ENCODE assay signal across 29 cellular contexts in genomic region chr5:174245506-174245905, GRCh38.
DNase-seq lines count a peak whose midpoint lies in the region; ATAC-seq, FAIRE-seq and TF ChIP-seq lines count a peak whose summit lies in the region.
"Had no signal": no experiment of that assay in that cellular context is flagged by ENCODE, and none has a peak within 500 bp of the region (broad histone marks: within the 10 kb centered on the region; RNA-seq: fewer than 3 reads in every experiment).

No MANE protein-coding gene starts in this region.

- H3K27ac Mint-ChIP-seq in GM23338 (no peak overlapping the region), astrocyte (ENCODE audit: unreplicated experiment) (no peak overlapping the region)
- no peak overlapping the region for H3K27ac Mint-ChIP-seq in activated T-cell treated with anti-CD3 and anti-CD28 coated beads, Interleukin-2, amount 50 U/mL, for 72 hours
- H3K27ac Mint-ChIP-seq: B cell; CD8-positive, alpha-beta memory T cell; HFFc6; T-cell had no signal

- H3K9me2 ChIP-seq in GM23338 (ENCODE audit: insufficient read depth), result no peaks in the 10 kb centered on the region
- H3K9me2 ChIP-seq in neural cell (ENCODE audit: insufficient read depth, low read length), result no peaks in the 10 kb centered on the region

- H3K9me3 Mint-ChIP-seq in GM23338 (no peaks in the 10 kb centered on the region; the same call in 2 of the 3 replicates), astrocyte (ENCODE audit: unreplicated experiment) (no peaks in the 10 kb centered on the region)
- peaks cover 0 to 5% of the 10 kb centered on the region in 2 donors for H3K9me3 Mint-ChIP-seq in activated T-cell treated with anti-CD3 and anti-CD28 coated beads, Interleukin-2, amount 50 U/mL, for 72 hours

- H2AFZ ChIP-seq in GM23338 (peak overlapping the region; percentile 63; the same call in 1 of the 2 replicates), astrocyte (ENCODE audit: low read depth, low read length) (no peak overlapping the region), neural cell (ENCODE audit: low read depth, low read length) (no peak overlapping the region)

- H3K4me2 ChIP-seq in GM23338 (no peak overlapping the region), astrocyte (ENCODE audit: low read length) (peak overlapping the region; percentile 39), neural cell (ENCODE audit: low read length) (no peak overlapping the region)

- H3F3A ChIP-seq in GM23338 (replicated peaks; ENCODE audit: low read depth), result no peaks in the 10 kb centered on the region
- no peaks in the 10 kb centered on the region for H3F3A ChIP-seq in neural cell (ENCODE audit: insufficient read depth, low read length, poor library complexity, severe bottlenecking)

- H3K79me2 ChIP-seq in GM23338 (replicated peaks; ENCODE audit: insufficient read depth) (no peaks in the 10 kb centered on the region), astrocyte (ENCODE audit: insufficient read depth, low read length) (no peaks in the 10 kb centered on the region), neural cell (replicated peaks; ENCODE audit: insufficient read depth, low read length) (no peaks in the 10 kb centered on the region)

- no peaks in the 10 kb centered on the region for H3K4me1 ChIP-seq in GM23338 (ENCODE audit: insufficient read depth)
- no peaks in the 10 kb centered on the region for H3K4me1 ChIP-seq in astrocyte (ENCODE audit: insufficient read depth, low read length)
- H3K4me1 ChIP-seq: HAP-1 had no signal

- no peaks in the 10 kb centered on the region for H4K20me1 ChIP-seq in GM23338 (replicated peaks; ENCODE audit: insufficient read depth)
- no peaks in the 10 kb centered on the region for H4K20me1 ChIP-seq in astrocyte (ENCODE audit: insufficient read depth, low read length)
- H4K20me1 ChIP-seq in neural cell (ENCODE audit: insufficient read depth), result no peaks in the 10 kb centered on the region

- peak; percentile 8 for TF ChIP-seq RAD21 in neural cell (conservative IDR thresholded peaks at IDR 0.05)

- H3K36me3 ChIP-seq in GM23338 (ENCODE audit: insufficient read depth) (no peaks in the 10 kb centered on the region), astrocyte (ENCODE audit: insufficient read depth, low read length) (no peaks in the 10 kb centered on the region), neural cell (ENCODE audit: insufficient read depth, low read length) (no peaks in the 10 kb centered on the region)
- H3K36me3 ChIP-seq: HAP-1 had no signal

- H3K27ac ChIP-seq in GM23338 (ENCODE audit: low read depth) (no peak overlapping the region), astrocyte (ENCODE audit: low read depth, low read length) (no peak overlapping the region), neural cell (ENCODE audit: low read length) (no peak overlapping the region)
- H3K27ac ChIP-seq: C4-2B had no signal

- DNase-seq in EH (ENCODE audit: low read depth) (peak; percentile 77), GM23338 (ENCODE audit: low spot score) (no peak), astrocyte (ENCODE audit: low read depth) (peak; percentile 67)
- no peak for DNase-seq in stimulated activated naive CD4-positive, alpha-beta T cell treated with Interleukin-2 at 50 U/mL for 16 hours (lab: John Stamatoyannopoulos, UW)
- DNase-seq in activated T-cell treated with anti-CD3 and anti-CD28 coated beads, Interleukin-2, amount 50 U/mL, for 72 hours, result no peak
- DNase-seq: Calu3; CD8-positive, alpha-beta memory T cell; DMS53; GDM1; GOT3; HFFc6; MV-4-11; NCI-H1436 treated with DMSO at 0.1 percent for 48 hours; NCI-H187 treated with DMSO at 0.1 percent for 48 hours; NCI-H2227 treated with DMSO at 0.1 percent for 48 hours; NCI-H510A treated with DMSO at 0.1 percent for 48 hours; NCI-H748 treated with DMSO at 0.1 percent for 48 hours; Right ventricle myocardium superior; RPMI8226; T-cell had no signal

- H3K27me3 Mint-ChIP-seq in GM23338 (ENCODE audit: insufficient read depth, low read depth, poor library complexity) (no peaks in the 10 kb centered on the region), astrocyte (ENCODE audit: low read depth, unreplicated experiment) (peaks cover 10% of the 10 kb centered on the region)
- H3K27me3 Mint-ChIP-seq in activated T-cell treated with anti-CD3 and anti-CD28 coated beads, Interleukin-2, amount 50 U/mL, for 72 hours (ENCODE audit: low read depth), result peaks cover 6% of the 10 kb centered on the region
- H3K27me3 Mint-ChIP-seq: CD8-positive, alpha-beta memory T cell had no signal

- TF ChIP-seq CTCF in GM23338 (conservative IDR thresholded peaks at IDR 0.05; ENCODE audit: low read depth in 2 of 2) (no peak), astrocyte (IDR thresholded peaks at IDR 0.05; ENCODE audit: insufficient read depth, low read depth, low read length) (no peak), neural cell (IDR thresholded peaks at IDR 0.05; ENCODE audit: poor library complexity, severe bottlenecking) (no peak)

- H3K9ac ChIP-seq in astrocyte (ENCODE audit: low read length) (peak overlapping the region; percentile 16), neural cell (ENCODE audit: low read length) (no peak overlapping the region)

- H3K4me3 ChIP-seq in GM23338 (no peak overlapping the region), astrocyte (ENCODE audit: insufficient read depth, low read depth, low read length) (no peak overlapping the region), neural cell (ENCODE audit: low read length) (no peak overlapping the region)
- H3K4me3 ChIP-seq: GM12878, HAP-1, K562 had no signal

- H3K4me1 Mint-ChIP-seq in GM23338 (no peaks in the 10 kb centered on the region), astrocyte (ENCODE audit: low read depth, unreplicated experiment) (no peaks in the 10 kb centered on the region)
- no peaks in the 10 kb centered on the region for H3K4me1 Mint-ChIP-seq in activated T-cell treated with anti-CD3 and anti-CD28 coated beads, Interleukin-2, amount 50 U/mL, for 72 hours (ENCODE audit: low read depth)
- H3K4me1 Mint-ChIP-seq: B cell; CD8-positive, alpha-beta memory T cell; T-cell had no signal

- no peak for ATAC-seq in GM23338
- ATAC-seq in activated T-cell treated with anti-CD3 and anti-CD28 coated beads, Interleukin-2, amount 50 U/mL, for 72 hours (replicated peaks in 1 of 2), result no peak
- ATAC-seq in GM18519 (IDR thresholded peaks at IDR 0.05; ENCODE audit: low FRiP score, unreplicated experiment), result no peak
- ATAC-seq in GM18870 (IDR thresholded peaks at IDR 0.05; ENCODE audit: unreplicated experiment), result no peak
- ATAC-seq: GM12878, K562, T-cell had no signal

- TF ChIP-seq EP300 in neural cell (conservative IDR thresholded peaks at IDR 0.05; ENCODE audit: poor library complexity, severe bottlenecking), result no peak

- H3K27me3 ChIP-seq in GM23338 (ENCODE audit: insufficient read depth) (no peaks in the 10 kb centered on the region), astrocyte (ENCODE audit: insufficient read depth, low read length) (no peaks in the 10 kb centered on the region), neural cell (ENCODE audit: insufficient read depth, low read depth, low read length) (no peaks in the 10 kb centered on the region)

- H3K36me3 Mint-ChIP-seq in GM23338 (ENCODE audit: low read depth) (no peaks in the 10 kb centered on the region), astrocyte (ENCODE audit: low read depth, unreplicated experiment) (no peaks in the 10 kb centered on the region)
- H3K36me3 Mint-ChIP-seq in activated T-cell treated with anti-CD3 and anti-CD28 coated beads, Interleukin-2, amount 50 U/mL, for 72 hours (ENCODE audit: insufficient read depth in 2 of 2), result no peaks in the 10 kb centered on the region
- H3K36me3 Mint-ChIP-seq: CD8-positive, alpha-beta memory T cell; T-cell had no signal

- FAIRE-seq in astrocyte (lab: Jason Lieb, UNC), result no peak
- FAIRE-seq: GM12878, HTR-8/SVneo, K562 had no signal

- no peak overlapping the region for H3K4me3 Mint-ChIP-seq in GM23338
- no peak overlapping the region for H3K4me3 Mint-ChIP-seq in astrocyte (ENCODE audit: unreplicated experiment)
- no peak overlapping the region for H3K4me3 Mint-ChIP-seq in activated T-cell treated with anti-CD3 and anti-CD28 coated beads, Interleukin-2, amount 50 U/mL, for 72 hours
- H3K4me3 Mint-ChIP-seq: B cell; CD8-positive, alpha-beta memory T cell; HFFc6; T-cell had no signal

- H3K9me3 ChIP-seq in astrocyte (ENCODE audit: insufficient read depth, low read depth, low read length), result no peaks in the 10 kb centered on the region
- H3K9me3 ChIP-seq in neural cell (ENCODE audit: low read length), result no peaks in the 10 kb centered on the region
- H3K9me3 ChIP-seq: HAP-1 had no signal

TF ChIP-seq in GM23338, 12 proteins besides CTCF, POLR2A, EP300 and RAD21 (continues in another document):
- no peak for TF ChIP-seq ZNF114 (CRISPR knock-in tag; IDR thresholded peaks at IDR 0.05)
- TF ChIP-seq, protein P1, sequence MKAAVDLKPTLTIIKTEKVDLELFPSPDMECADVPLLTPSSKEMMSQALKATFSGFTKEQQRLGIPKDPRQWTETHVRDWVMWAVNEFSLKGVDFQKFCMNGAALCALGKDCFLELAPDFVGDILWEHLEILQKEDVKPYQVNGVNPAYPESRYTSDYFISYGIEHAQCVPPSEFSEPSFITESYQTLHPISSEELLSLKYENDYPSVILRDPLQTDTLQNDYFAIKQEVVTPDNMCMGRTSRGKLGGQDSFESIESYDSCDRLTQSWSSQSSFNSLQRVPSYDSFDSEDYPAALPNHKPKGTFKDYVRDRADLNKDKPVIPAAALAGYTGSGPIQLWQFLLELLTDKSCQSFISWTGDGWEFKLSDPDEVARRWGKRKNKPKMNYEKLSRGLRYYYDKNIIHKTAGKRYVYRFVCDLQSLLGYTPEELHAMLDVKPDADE (IDR thresholded peaks at IDR 0.05), result no peak
- no peak for TF ChIP-seq POLR2AphosphoS5 (IDR thresholded peaks at IDR 0.05; ENCODE audit: low read depth)
- TF ChIP-seq CREB1 (CRISPR knock-in tag; IDR thresholded peaks at IDR 0.05; ENCODE audit: low read depth), result no peak
- no peak for TF ChIP-seq EZH2phosphoT487 (IDR thresholded peaks at IDR 0.05; ENCODE audit: unreplicated experiment)
- no peak for TF ChIP-seq NANOG (IDR thresholded peaks at IDR 0.05; ENCODE audit: borderline replicate concordance)

Comparison
In these comparisons a context has a peak if more than half of its experiments do, and no peak if none do; other contexts are left out.
1. DNase-seq: peak in EH (single experiment) and astrocyte (single experiment); none in GM23338 (single experiment), stimulated activated naive CD4-positive, alpha-beta T cell treated with Interleukin-2 at 50 U/mL for 16 hours (single experiment) and activated T-cell treated with anti-CD3 and anti-CD28 coated beads, Interleukin-2, amount 50 U/mL, for 72 hours (0 of 2).